8 cellular contexts compared by ENCODE assay signal in the genomic region with DNA sequence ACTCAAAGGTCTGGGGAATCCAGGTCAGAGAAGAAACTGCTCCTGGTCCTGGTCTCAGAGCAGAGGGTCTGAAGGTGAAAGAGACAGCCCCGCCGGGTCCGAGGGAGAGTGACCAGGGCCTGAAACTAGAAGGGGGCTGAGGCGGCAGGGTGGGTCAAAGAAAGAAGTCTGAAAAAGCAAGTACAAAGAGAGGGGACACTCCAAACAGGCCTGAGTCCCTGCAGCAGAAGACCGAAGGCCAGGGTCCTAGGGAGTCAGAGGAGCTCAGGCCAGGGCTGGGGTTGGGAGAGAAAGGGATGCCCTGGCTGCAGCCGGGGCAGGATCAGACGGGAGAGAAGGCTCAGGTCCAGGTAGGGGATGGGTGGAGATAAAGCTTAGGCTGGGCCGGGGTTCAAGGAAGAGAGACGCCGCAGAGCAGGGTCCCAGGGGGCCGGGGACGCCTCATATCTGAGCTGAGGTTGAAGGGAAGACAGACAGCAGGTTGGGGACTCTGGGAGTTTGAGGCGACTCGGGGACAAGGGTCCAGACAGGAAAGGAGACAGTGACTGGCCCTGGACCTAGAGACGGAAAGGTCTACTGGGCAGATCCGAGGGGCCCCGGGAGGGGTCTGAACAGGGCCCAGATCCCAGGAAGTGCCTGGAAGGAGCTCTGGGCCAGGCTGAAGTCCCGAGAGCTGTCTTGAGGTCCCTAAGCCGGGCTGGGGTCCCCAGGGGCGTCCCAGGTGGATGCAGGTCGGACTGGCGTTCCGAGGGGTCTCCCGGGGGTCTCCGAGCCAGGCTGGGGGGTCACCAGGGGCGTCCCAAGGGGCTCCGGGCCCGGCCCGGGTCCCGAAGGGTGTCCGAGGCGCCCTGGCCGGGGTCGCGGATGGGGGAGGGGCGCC. TPM values are rescaled to one million over a fixed set of nuclear protein-coding genes. Genes with fewer than 3 reads are reported as not detected.
DNase-seq lines count a peak whose midpoint lies in the region; ATAC-seq, FAIRE-seq and TF ChIP-seq lines count a peak whose summit lies in the region.

No MANE protein-coding gene starts in this region.

- TF ChIP-seq CTCF in GM10248 (IDR thresholded peaks at IDR 0.05; ENCODE audit: control extremely low read depth, extremely low read depth, low read depth, missing control alignments) (no peak), bronchial epithelial cell (IDR thresholded peaks at IDR 0.05; ENCODE audit: insufficient read depth, low read length, severe bottlenecking) (no peak)

- ATAC-seq in HG02852 (IDR thresholded peaks at IDR 0.05; ENCODE audit: unreplicated experiment) = no peak

- no peak for FAIRE-seq in bronchial epithelial cell (lab: Jason Lieb, UNC)

- H3K36me3 ChIP-seq in bronchial epithelial cell (ENCODE audit: control insufficient read depth, insufficient read depth, low read length) = no peaks in the 10 kb centered on the region
- H3K36me3 ChIP-seq in mucosa of rectum (ENCODE audit: control insufficient read depth in 2 of 2, insufficient read depth in 2 of 2, low read length in 2 of 2) = no peaks in the 10 kb centered on the region

- H3K4me3 ChIP-seq in bronchial epithelial cell (ENCODE audit: low read depth, low read length) (peak overlapping the region; percentile 75), mucosa of rectum (ENCODE audit: low read length in 2 of 2) (peak overlapping the region; percentile 75)

- POLR2A ChIA-PET in GM10248 (lab: Yijun Ruan, JAX) = interaction anchor here (0.6 kb wide), 1 partner anchor 571 kb away, joined by 4 read pairs; no protein-coding TSS in a partner anchor

- DNase-seq in GM10248 (ENCODE audit: extremely low spot score) = peak; percentile 18
- DNase-seq in NAMALWA (ENCODE audit: low spot score) = peak; percentile 23
- DNase-seq in bronchial epithelial cell (ENCODE audit: low read depth) = no peak
- no peak for DNase-seq in ecto neural progenitor cell (ENCODE audit: low spot score)
- DNase-seq in dedifferentiated amniotic fluid mesenchymal stem cell (ENCODE audit: extremely low spot score) = no peak
- DNase-seq in NCI-H510A (lab: John Stamatoyannopoulos, UW) = no peak

- CTCF ChIA-PET in GM10248 (lab: Yijun Ruan, JAX) = interaction anchor here (1.1 to 1.3 kb wide), 2 partner anchors 19 to 61 kb away, joined by 3 to 4 read pairs; no protein-coding TSS in a partner anchor

- H3K9me3 ChIP-seq in mucosa of rectum (ENCODE audit: control insufficient read depth in 2 of 2, low read length in 2 of 2) = no peaks in the 10 kb centered on the region

- H3K27me3 ChIP-seq in bronchial epithelial cell (ENCODE audit: control insufficient read depth, insufficient read depth, low read length) = no peaks in the 10 kb centered on the region
- no peaks in the 10 kb centered on the region for H3K27me3 ChIP-seq in mucosa of rectum (ENCODE audit: control insufficient read depth in 2 of 2, insufficient read depth in 2 of 2, low read length in 2 of 2)

- peaks cover 20 to 22% of the 10 kb centered on the region in 2 donors for H3K4me1 ChIP-seq in mucosa of rectum (ENCODE audit: control insufficient read depth in 2 of 2, insufficient read depth in 2 of 2, low read length in 2 of 2)

- H3K9ac ChIP-seq in mucosa of rectum (ENCODE audit: low read depth in 1 of 2, low read length in 2 of 2) = peak overlapping the region; percentile 70

- peak overlapping the region; percentile 5 to 37 for H3K27ac ChIP-seq in mucosa of rectum (ENCODE audit: low read depth in 2 of 2, low read length in 2 of 2)

RNA-seq across cellular contexts. Expression of gene MLLT1, which starts 0.8 kb away (rescaled TPM):
- total RNA-seq in bronchial epithelial cell = 2.6 and 2.9 TPM in 2 replicates

RNA-seq across cellular contexts. Expression of gene ACER1, which starts 54.4 kb away (rescaled TPM):
- total RNA-seq in bronchial epithelial cell = not detected in 2 replicates

Comparison
In these comparisons a context has a peak if more than half of its experiments do, and no peak if none do; other contexts are left out.
1. DNase-seq: peak in GM10248 (single experiment) and NAMALWA (single experiment); none in bronchial epithelial cell (single experiment), ecto neural progenitor cell (single experiment), dedifferentiated amniotic fluid mesenchymal stem cell (single experiment) and NCI-H510A (single experiment).